Comparison of ENCODE assay signal across 14 cellular contexts in genomic region chr3:34150987-34151386, GRCh38.
DNase-seq lines count a peak whose midpoint lies in the region; ATAC-seq lines count a peak whose summit lies in the region.
"Had no signal": no experiment of that assay in that cellular context is flagged by ENCODE, and none has a peak within 500 bp of the region (broad histone marks: within the 10 kb centered on the region; RNA-seq: fewer than 3 reads in every experiment).

No MANE protein-coding gene starts in this region.

- ATAC-seq in GM18868 (IDR thresholded peaks at IDR 0.05; ENCODE audit: unreplicated experiment) (peak; percentile 57), GM21529 (IDR thresholded peaks at IDR 0.05; ENCODE audit: unreplicated experiment) (peak; percentile 39), HG03196 (IDR thresholded peaks at IDR 0.05; ENCODE audit: unreplicated experiment) (peak; percentile 40), HG02588 (IDR thresholded peaks at IDR 0.05; ENCODE audit: unreplicated experiment) (no peak), GM18517 (IDR thresholded peaks at IDR 0.05; ENCODE audit: unreplicated experiment) (no peak)
- ATAC-seq: CD8-positive, alpha-beta T cell had no signal

- DNase-seq in cerebellum (ENCODE audit: low spot score) (no peak), NOMO-1 treated with dmso at 0.1 percent for 144 hours (lab: John Stamatoyannopoulos, UW; ENCODE audit: unreplicated experiment) (no peak)
- DNase-seq: BE2C; CD8-positive, alpha-beta T cell; GF-D8; Kasumi-1; NCI-H1930; NCI-H2171 treated with DMSO at 0.1 percent for 48 hours; SHP77 treated with DMSO at 0.1 percent for 48 hours had no signal

Comparison
In these comparisons a context has a peak if more than half of its experiments do, and no peak if none do; other contexts are left out.
1. ATAC-seq: peak in GM18868 (single experiment), GM21529 (single experiment) and HG03196 (single experiment); none in HG02588 (single experiment) and GM18517 (single experiment).